In the genomic region with DNA sequence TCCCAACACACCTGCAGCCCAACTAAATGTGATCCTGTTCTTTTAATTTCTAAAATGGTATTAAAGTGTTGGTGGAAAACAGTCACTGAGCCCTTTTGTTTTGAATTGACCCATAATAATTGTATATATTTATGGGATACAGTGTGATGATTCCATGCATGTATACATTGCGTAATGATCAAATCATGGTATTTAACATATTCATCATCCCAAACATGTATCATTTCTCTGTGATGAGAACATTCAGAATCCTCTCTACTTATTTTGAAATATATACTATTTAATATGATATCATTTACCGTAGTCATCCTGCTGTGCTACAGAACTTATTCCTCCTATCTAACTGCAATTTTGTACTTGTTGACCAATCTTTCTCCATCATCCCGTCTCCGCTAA, we compare ENCODE assay signal across 28 cellular contexts.
"Had no signal": no experiment of that assay in that cellular context is flagged by ENCODE, and none has a peak within 500 bp of the region (broad histone marks: within the 10 kb centered on the region; RNA-seq: fewer than 3 reads in every experiment).

No MANE protein-coding gene starts in this region.

- H3K4me1 ChIP-seq: colonic mucosa, esophagus squamous epithelium, left lung, lower lobe of right lung had no signal

- ATAC-seq: effector memory CD8-positive, alpha-beta T cell; esophagus mucosa; gastrocnemius medialis; heart right ventricle; left cardiac atrium; left lung; left ventricle myocardium superior; lower lobe of right lung; mucosa of descending colon had no signal

- H3K27ac ChIP-seq: colonic mucosa, epithelial cell of prostate, esophagus squamous epithelium, gastrocnemius medialis, heart right ventricle, left lung, lower lobe of right lung had no signal

- H3K9me3 Mint-ChIP-seq: dendritic cell treated with granulocyte-macrophage colony-stimulating factor and Interleukin-4, amounts not matched to agents 40 ng/mL and 50 ng/mL, for 4 days; effector memory CD8-positive, alpha-beta T cell; endodermal cell; mesothelial cell of epicardium; naive B cell had no signal

- H3K4me1 Mint-ChIP-seq: naive B cell had no signal

- H3K4me3 Mint-ChIP-seq: dendritic cell treated with granulocyte-macrophage colony-stimulating factor and Interleukin-4, amounts not matched to agents 40 ng/mL and 50 ng/mL, for 4 days; effector memory CD8-positive, alpha-beta T cell; endodermal cell; mesothelial cell of epicardium; naive B cell had no signal

- DNase-seq: colonic mucosa; cortex of kidney; effector CD8-positive, alpha-beta T cell; effector memory CD8-positive, alpha-beta T cell; endodermal cell; erythroblast; esophagus squamous epithelium; foreskin fibroblast; foreskin melanocyte; gastrocnemius medialis; glutamatergic neuron; head of caudate nucleus; heart right ventricle; hippocampal formation; left cardiac atrium; left lung; left ventricle myocardium superior; lower lobe of right lung; mesenchymal stem cell; mucosa of descending colon; naive B cell had no signal

- H3K27ac Mint-ChIP-seq: dendritic cell treated with granulocyte-macrophage colony-stimulating factor and Interleukin-4, amounts not matched to agents 40 ng/mL and 50 ng/mL, for 4 days; effector memory CD8-positive, alpha-beta T cell; endodermal cell; mesothelial cell of epicardium; naive B cell had no signal

- H3K9me3 ChIP-seq: colonic mucosa, esophagus squamous epithelium, gastrocnemius medialis, heart right ventricle, left lung, lower lobe of right lung, mucosa of descending colon had no signal

- H3K36me3 Mint-ChIP-seq: mesothelial cell of epicardium, naive B cell had no signal

- H3K4me3 ChIP-seq: colonic mucosa, esophagus squamous epithelium, gastrocnemius medialis, heart right ventricle, left lung, lower lobe of right lung, mucosa of descending colon had no signal

- H3K36me3 ChIP-seq: colonic mucosa, esophagus squamous epithelium, gastrocnemius medialis, heart right ventricle, left lung, lower lobe of right lung had no signal

- FAIRE-seq: endometrium, islet of Langerhans, keratinocyte had no signal

- H3K27me3 ChIP-seq: colonic mucosa, gastrocnemius medialis, heart right ventricle had no signal
